ENCODE assay signal across 1 cellular context in the genomic region with DNA sequence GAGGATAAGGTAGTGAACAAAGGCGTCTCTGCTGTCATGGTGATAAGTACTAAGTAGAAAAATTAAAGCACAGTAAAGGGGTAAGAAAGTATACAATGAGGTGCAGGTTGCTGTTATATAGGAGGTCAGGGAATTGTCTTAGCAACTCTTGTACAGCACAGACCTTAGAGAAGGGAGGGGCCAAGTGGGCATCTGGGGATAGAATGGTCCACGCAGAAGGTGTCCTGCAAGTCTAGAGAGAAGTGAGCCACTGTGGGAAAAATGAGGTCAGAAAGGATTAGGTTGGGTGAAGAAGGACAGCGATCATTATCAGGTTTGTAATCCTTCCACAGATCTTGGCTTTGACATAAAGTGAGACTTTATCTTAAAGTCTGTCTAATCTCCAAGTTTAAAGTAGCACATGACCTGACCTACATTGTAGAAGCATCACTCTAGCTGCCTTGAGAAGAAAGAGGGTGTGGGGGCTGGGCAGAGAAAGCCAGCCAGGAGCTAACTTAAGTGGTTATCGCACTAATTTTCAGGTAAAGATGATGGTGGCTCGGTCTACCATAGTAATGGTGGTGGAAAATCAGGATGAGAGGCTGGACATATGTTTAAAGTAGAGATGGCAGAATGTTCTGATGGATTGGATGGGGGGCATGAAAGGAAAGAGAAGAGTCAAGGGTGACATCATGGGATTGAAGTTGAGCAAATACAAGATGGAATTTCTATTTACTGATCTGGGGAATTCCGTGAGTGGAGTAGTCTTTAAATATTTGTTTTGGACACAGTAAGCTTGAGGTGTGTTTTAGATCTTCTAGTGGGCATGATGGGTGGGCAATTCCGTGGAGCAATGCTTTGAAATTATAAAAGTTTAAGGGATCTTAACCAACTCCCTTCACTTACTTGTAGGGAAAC.
A peak's percentile ranks its signal among the peaks of the same experiment; 100 is the strongest.
TF ChIP-seq lines count a peak whose summit lies in the region.

No MANE protein-coding gene starts in this region.

TF ChIP-seq in HepG2, 621 proteins besides CTCF, POLR2A, EP300 and RAD21 (continued from another document and continues in another):
- TF ChIP-seq, protein P1, sequence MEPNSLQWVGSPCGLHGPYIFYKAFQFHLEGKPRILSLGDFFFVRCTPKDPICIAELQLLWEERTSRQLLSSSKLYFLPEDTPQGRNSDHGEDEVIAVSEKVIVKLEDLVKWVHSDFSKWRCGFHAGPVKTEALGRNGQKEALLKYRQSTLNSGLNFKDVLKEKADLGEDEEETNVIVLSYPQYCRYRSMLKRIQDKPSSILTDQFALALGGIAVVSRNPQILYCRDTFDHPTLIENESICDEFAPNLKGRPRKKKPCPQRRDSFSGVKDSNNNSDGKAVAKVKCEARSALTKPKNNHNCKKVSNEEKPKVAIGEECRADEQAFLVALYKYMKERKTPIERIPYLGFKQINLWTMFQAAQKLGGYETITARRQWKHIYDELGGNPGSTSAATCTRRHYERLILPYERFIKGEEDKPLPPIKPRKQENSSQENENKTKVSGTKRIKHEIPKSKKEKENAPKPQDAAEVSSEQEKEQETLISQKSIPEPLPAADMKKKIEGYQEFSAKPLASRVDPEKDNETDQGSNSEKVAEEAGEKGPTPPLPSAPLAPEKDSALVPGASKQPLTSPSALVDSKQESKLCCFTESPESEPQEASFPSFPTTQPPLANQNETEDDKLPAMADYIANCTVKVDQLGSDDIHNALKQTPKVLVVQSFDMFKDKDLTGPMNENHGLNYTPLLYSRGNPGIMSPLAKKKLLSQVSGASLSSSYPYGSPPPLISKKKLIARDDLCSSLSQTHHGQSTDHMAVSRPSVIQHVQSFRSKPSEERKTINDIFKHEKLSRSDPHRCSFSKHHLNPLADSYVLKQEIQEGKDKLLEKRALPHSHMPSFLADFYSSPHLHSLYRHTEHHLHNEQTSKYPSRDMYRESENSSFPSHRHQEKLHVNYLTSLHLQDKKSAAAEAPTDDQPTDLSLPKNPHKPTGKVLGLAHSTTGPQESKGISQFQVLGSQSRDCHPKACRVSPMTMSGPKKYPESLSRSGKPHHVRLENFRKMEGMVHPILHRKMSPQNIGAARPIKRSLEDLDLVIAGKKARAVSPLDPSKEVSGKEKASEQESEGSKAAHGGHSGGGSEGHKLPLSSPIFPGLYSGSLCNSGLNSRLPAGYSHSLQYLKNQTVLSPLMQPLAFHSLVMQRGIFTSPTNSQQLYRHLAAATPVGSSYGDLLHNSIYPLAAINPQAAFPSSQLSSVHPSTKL (CRISPR knock-in tag; IDR thresholded peaks at IDR 0.05): peak; percentile 99
- TF ChIP-seq ELF1 (CRISPR knock-in tag; IDR thresholded peaks at IDR 0.05) (no peak), PCBP2 (optimal IDR thresholded peaks at IDR 0.05; ENCODE audit: low read depth, low read length, poor library complexity, severe bottlenecking) (no peak), MAFF (IDR thresholded peaks at IDR 0.05; ENCODE audit: low read depth, low read length) (no peak), ZNF550 (CRISPR knock-in tag; IDR thresholded peaks at IDR 0.05; ENCODE audit: borderline replicate concordance) (no peak), CAMTA2 (CRISPR knock-in tag; IDR thresholded peaks at IDR 0.05; ENCODE audit: borderline replicate concordance) (no peak), ZNF761 (CRISPR knock-in tag; conservative IDR thresholded peaks at IDR 0.05) (no peak), TOE1 (CRISPR knock-in tag; IDR thresholded peaks at IDR 0.05) (peak; percentile 41; the same call in 1 of the 2 replicates), CREB1 (IDR thresholded peaks at IDR 0.05) (0 out of 2 replicates have a peak, but pooled peaks have one; percentile 17), CREB1 (CRISPR knock-in tag; IDR thresholded peaks at IDR 0.05) (peak; percentile 74), RORA (CRISPR knock-in tag; IDR thresholded peaks at IDR 0.05) (no peak), ZSCAN21 (CRISPR knock-in tag; IDR thresholded peaks at IDR 0.05; ENCODE audit: borderline replicate concordance) (no peak), ATF1 (CRISPR knock-in tag; IDR thresholded peaks at IDR 0.05) (peak; percentile 55; the same call in 1 of the 2 replicates), MYNN (CRISPR knock-in tag; IDR thresholded peaks at IDR 0.05; ENCODE audit: low read depth) (no peak), NCOA5 (CRISPR knock-in tag; IDR thresholded peaks at IDR 0.05) (no peak), KLF15 (CRISPR knock-in tag; IDR thresholded peaks at IDR 0.05; ENCODE audit: borderline replicate concordance) (no peak), ZFY (CRISPR knock-in tag; IDR thresholded peaks at IDR 0.05) (no peak), POLR2AphosphoS5 (IDR thresholded peaks at IDR 0.05; ENCODE audit: low read depth, low read length) (no peak), ZSCAN29 (CRISPR knock-in tag; conservative IDR thresholded peaks at IDR 0.05) (no peak), AGO1 (IDR thresholded peaks at IDR 0.05; ENCODE audit: low read depth, low read length, poor library complexity, severe bottlenecking) (no peak), ZSCAN9 (CRISPR knock-in tag; IDR thresholded peaks at IDR 0.05; ENCODE audit: borderline replicate concordance) (no peak), REL (CRISPR knock-in tag; conservative IDR thresholded peaks at IDR 0.05) (no peak), ZKSCAN1 (IDR thresholded peaks at IDR 0.05; ENCODE audit: low read length) (no peak), ZBTB42 (CRISPR knock-in tag; IDR thresholded peaks at IDR 0.05) (no peak), ZNF33B (CRISPR knock-in tag; IDR thresholded peaks at IDR 0.05) (no peak), SOX5 (CRISPR knock-in tag; IDR thresholded peaks at IDR 0.05; ENCODE audit: borderline replicate concordance) (peak; percentile 89), DNMT3B (CRISPR knock-in tag; conservative IDR thresholded peaks at IDR 0.05) (no peak), ZFP36L2 (CRISPR knock-in tag; IDR thresholded peaks at IDR 0.05) (no peak), SPEN (CRISPR knock-in tag; IDR thresholded peaks at IDR 0.05; ENCODE audit: low read depth) (no peak), ZFP36L1 (CRISPR knock-in tag; IDR thresholded peaks at IDR 0.05) (no peak)
- TF ChIP-seq, protein P2, sequence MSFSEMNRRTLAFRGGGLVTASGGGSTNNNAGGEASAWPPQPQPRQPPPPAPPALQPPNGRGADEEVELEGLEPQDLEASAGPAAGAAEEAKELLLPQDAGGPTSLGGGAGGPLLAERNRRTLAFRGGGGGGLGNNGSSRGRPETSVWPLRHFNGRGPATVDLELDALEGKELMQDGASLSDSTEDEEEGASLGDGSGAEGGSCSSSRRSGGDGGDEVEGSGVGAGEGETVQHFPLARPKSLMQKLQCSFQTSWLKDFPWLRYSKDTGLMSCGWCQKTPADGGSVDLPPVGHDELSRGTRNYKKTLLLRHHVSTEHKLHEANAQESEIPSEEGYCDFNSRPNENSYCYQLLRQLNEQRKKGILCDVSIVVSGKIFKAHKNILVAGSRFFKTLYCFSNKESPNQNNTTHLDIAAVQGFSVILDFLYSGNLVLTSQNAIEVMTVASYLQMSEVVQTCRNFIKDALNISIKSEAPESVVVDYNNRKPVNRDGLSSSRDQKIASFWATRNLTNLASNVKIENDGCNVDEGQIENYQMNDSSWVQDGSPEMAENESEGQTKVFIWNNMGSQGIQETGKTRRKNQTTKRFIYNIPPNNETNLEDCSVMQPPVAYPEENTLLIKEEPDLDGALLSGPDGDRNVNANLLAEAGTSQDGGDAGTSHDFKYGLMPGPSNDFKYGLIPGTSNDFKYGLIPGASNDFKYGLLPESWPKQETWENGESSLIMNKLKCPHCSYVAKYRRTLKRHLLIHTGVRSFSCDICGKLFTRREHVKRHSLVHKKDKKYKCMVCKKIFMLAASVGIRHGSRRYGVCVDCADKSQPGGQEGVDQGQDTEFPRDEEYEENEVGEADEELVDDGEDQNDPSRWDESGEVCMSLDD (CRISPR knock-in tag; IDR thresholded peaks at IDR 0.05; ENCODE audit: borderline replicate concordance): no peak
- TF ChIP-seq, protein P3, sequence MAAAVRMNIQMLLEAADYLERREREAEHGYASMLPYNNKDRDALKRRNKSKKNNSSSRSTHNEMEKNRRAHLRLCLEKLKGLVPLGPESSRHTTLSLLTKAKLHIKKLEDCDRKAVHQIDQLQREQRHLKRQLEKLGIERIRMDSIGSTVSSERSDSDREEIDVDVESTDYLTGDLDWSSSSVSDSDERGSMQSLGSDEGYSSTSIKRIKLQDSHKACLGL (CRISPR knock-in tag; IDR thresholded peaks at IDR 0.05): no peak
- TF ChIP-seq, protein P4, sequence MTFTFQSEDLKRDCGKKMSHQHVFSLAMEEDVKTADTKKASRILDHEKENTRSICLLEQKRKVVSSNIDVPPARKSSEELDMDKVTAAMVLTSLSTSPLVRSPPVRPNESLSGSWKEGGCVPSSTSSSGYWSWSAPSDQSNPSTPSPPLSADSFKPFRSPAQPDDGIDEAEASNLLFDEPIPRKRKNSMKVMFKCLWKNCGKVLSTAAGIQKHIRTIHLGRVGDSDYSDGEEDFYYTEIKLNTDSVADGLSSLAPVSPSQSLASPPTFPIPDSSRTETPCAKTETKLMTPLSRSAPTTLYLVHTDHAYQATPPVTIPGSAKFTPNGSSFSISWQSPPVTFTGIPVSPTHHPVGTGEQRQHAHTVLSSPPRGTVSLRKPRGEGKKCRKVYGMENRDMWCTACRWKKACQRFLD (CRISPR knock-in tag; IDR thresholded peaks at IDR 0.05; ENCODE audit: borderline replicate concordance): no peak
- TF ChIP-seq, protein P5, sequence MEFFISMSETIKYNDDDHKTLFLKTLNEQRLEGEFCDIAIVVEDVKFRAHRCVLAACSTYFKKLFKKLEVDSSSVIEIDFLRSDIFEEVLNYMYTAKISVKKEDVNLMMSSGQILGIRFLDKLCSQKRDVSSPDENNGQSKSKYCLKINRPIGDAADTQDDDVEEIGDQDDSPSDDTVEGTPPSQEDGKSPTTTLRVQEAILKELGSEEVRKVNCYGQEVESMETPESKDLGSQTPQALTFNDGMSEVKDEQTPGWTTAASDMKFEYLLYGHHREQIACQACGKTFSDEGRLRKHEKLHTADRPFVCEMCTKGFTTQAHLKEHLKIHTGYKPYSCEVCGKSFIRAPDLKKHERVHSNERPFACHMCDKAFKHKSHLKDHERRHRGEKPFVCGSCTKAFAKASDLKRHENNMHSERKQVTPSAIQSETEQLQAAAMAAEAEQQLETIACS (CRISPR knock-in tag; IDR thresholded peaks at IDR 0.05): no peak
- TF ChIP-seq, protein P6, sequence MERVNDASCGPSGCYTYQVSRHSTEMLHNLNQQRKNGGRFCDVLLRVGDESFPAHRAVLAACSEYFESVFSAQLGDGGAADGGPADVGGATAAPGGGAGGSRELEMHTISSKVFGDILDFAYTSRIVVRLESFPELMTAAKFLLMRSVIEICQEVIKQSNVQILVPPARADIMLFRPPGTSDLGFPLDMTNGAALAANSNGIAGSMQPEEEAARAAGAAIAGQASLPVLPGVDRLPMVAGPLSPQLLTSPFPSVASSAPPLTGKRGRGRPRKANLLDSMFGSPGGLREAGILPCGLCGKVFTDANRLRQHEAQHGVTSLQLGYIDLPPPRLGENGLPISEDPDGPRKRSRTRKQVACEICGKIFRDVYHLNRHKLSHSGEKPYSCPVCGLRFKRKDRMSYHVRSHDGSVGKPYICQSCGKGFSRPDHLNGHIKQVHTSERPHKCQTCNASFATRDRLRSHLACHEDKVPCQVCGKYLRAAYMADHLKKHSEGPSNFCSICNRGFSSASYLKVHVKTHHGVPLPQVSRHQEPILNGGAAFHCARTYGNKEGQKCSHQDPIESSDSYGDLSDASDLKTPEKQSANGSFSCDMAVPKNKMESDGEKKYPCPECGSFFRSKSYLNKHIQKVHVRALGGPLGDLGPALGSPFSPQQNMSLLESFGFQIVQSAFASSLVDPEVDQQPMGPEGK (CRISPR knock-in tag; IDR thresholded peaks at IDR 0.05): peak; percentile 71
- TF ChIP-seq, protein P7, sequence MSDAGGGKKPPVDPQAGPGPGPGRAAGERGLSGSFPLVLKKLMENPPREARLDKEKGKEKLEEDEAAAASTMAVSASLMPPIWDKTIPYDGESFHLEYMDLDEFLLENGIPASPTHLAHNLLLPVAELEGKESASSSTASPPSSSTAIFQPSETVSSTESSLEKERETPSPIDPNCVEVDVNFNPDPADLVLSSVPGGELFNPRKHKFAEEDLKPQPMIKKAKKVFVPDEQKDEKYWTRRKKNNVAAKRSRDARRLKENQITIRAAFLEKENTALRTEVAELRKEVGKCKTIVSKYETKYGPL (CRISPR knock-in tag; IDR thresholded peaks at IDR 0.05): no peak
- TF ChIP-seq, protein P8, sequence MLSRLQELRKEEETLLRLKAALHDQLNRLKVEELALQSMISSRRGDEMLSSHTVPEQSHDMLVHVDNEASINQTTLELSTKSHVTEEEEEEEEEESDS (CRISPR knock-in tag; IDR thresholded peaks at IDR 0.05; ENCODE audit: borderline replicate concordance): no peak
- TF ChIP-seq, protein P9, sequence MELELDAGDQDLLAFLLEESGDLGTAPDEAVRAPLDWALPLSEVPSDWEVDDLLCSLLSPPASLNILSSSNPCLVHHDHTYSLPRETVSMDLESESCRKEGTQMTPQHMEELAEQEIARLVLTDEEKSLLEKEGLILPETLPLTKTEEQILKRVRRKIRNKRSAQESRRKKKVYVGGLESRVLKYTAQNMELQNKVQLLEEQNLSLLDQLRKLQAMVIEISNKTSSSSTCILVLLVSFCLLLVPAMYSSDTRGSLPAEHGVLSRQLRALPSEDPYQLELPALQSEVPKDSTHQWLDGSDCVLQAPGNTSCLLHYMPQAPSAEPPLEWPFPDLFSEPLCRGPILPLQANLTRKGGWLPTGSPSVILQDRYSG (CRISPR knock-in tag; IDR thresholded peaks at IDR 0.05): no peak
- TF ChIP-seq, protein P10, sequence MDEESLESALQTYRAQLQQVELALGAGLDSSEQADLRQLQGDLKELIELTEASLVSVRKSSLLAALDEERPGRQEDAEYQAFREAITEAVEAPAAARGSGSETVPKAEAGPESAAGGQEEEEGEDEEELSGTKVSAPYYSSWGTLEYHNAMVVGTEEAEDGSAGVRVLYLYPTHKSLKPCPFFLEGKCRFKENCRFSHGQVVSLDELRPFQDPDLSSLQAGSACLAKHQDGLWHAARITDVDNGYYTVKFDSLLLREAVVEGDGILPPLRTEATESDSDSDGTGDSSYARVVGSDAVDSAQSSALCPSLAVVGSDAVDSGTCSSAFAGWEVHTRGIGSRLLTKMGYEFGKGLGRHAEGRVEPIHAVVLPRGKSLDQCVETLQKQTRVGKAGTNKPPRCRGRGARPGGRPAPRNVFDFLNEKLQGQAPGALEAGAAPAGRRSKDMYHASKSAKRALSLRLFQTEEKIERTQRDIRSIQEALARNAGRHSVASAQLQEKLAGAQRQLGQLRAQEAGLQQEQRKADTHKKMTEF (CRISPR knock-in tag; IDR thresholded peaks at IDR 0.05): peak; percentile 71; the same call in 1 of the 2 replicates
- TF ChIP-seq, protein P11, sequence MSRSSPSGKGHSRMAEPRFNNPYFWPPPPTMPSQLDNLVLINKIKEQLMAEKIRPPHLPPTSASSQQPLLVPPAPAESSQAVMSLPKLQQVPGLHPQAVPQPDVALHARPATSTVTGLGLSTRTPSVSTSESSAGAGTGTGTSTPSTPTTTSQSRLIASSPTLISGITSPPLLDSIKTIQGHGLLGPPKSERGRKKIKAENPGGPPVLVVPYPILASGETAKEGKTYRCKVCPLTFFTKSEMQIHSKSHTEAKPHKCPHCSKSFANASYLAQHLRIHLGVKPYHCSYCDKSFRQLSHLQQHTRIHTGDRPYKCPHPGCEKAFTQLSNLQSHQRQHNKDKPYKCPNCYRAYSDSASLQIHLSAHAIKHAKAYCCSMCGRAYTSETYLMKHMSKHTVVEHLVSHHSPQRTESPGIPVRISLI (CRISPR knock-in tag; IDR thresholded peaks at IDR 0.05; ENCODE audit: borderline replicate concordance): no peak
